8 cellular contexts compared by ENCODE assay signal in genomic region chr1:150151291-150152181, GRCh38. TPM values are rescaled to one million over a fixed set of nuclear protein-coding genes. Genes with fewer than 3 reads are reported as not detected.
DNase-seq lines count a peak whose midpoint lies in the region; TF ChIP-seq lines count a peak whose summit lies in the region.

No MANE protein-coding gene starts in this region.

- H3K27ac ChIP-seq in A673 (ENCODE audit: low read depth, low read length, poor library complexity, severe bottlenecking) = peak overlapping the region; percentile 96
- peak overlapping the region; percentile 86 for H3K27ac ChIP-seq in HL-60 (replicated peaks)
- H3K27ac ChIP-seq in rectal smooth muscle tissue (ENCODE audit: low read depth, low read length) = peak overlapping the region; percentile 96

- H3K4me3 ChIP-seq in A673 (ENCODE audit: low read depth, low read length, poor library complexity, severe bottlenecking) = peak overlapping the region; percentile 96
- peak overlapping the region; percentile 62 for H3K4me3 ChIP-seq in HL-60 (replicated peaks; ENCODE audit: insufficient read depth, low read length)
- H3K4me3 ChIP-seq in fibroblast of mammary gland (ENCODE audit: control insufficient read depth, low read depth, low read length) = peak overlapping the region; percentile 70
- H3K4me3 ChIP-seq in rectal smooth muscle tissue (ENCODE audit: low read length) = peak overlapping the region; percentile 91

- H3K9ac ChIP-seq in rectal smooth muscle tissue (ENCODE audit: low read length) = peak overlapping the region; percentile 97

- H3K36me3 ChIP-seq in A673 (ENCODE audit: insufficient read depth, low read length, poor library complexity, severe bottlenecking) = peaks cover 47% of the 10 kb centered on the region
- H3K36me3 ChIP-seq in rectal smooth muscle tissue (ENCODE audit: control insufficient read depth, insufficient read depth, low read length) = peaks cover 17% of the 10 kb centered on the region

- intact Hi-C loops in A673 (cut with micrococcal nuclease; ENCODE audit: unreplicated experiment) = no loop called here

- TF ChIP-seq CTCF in A673 (conservative IDR thresholded peaks at IDR 0.05; ENCODE audit: low read depth, low read length) (no peak), HL-60 (IDR thresholded peaks at IDR 0.05; ENCODE audit: insufficient read depth, low read length) (no peak), fibroblast of mammary gland (conservative IDR thresholded peaks at IDR 0.05; ENCODE audit: control insufficient read depth, insufficient read depth, low read depth, low read length) (no peak)

- CTCF ChIA-PET in A673 (lab: Charles Lee) = no interaction called here

- DNase-seq in A673 (ENCODE audit: low spot score) (no peak), HL-60 (ENCODE audit: low read depth in 1 of 2, low spot score in 1 of 2) (peak in 1 of 2 experiments; percentile 71), fibroblast of mammary gland (ENCODE audit: low read depth) (peak; percentile 58), inferior parietal cortex (ENCODE audit: extremely low spot score) (no peak), NCI-H748 treated with DMSO at 0.1 percent for 48 hours (lab: John Stamatoyannopoulos, UW) (no peak), OCI-M1 (lab: John Stamatoyannopoulos, UW) (no peak)
- DNase-seq in activated CD8-positive, alpha-beta memory T cell treated with anti-CD3 and anti-CD28 coated beads, Interleukin-2, amount 50 U/mL, for 48 hours = peak; percentile 79

- no peaks in the 10 kb centered on the region for H3K9me3 ChIP-seq in A673 (ENCODE audit: low read depth, low read length, poor library complexity, severe bottlenecking)

- H3K4me1 ChIP-seq in A673 (ENCODE audit: insufficient read depth, low read length, poor library complexity, severe bottlenecking) = peaks cover 23% of the 10 kb centered on the region
- H3K4me1 ChIP-seq in rectal smooth muscle tissue (ENCODE audit: control insufficient read depth, insufficient read depth, low read length) = peaks cover 39% of the 10 kb centered on the region

- TSS peak; percentile 29 for BruUV-seq in A673 (replicated peaks; lab: Mats Ljungman, UMichigan)

- POLR2A ChIA-PET in A673 (lab: Charles Lee; ENCODE audit: low non-redundant PET) = no interaction called here

- H3K27me3 ChIP-seq in A673 (replicated peaks; ENCODE audit: insufficient read depth, low read depth, low read length, poor library complexity) (no peaks in the 10 kb centered on the region), HL-60 (ENCODE audit: insufficient read depth, poor library complexity, severe bottlenecking) (no peaks in the 10 kb centered on the region), rectal smooth muscle tissue (ENCODE audit: control insufficient read depth, insufficient read depth, low read length) (peaks cover 5% of the 10 kb centered on the region)

RNA-seq across cellular contexts. Expression of gene PLEKHO1, which starts 1.8 kb away (rescaled TPM):
- 67.2 and 73.1 TPM in 2 replicates for total RNA-seq in A673 (2021)

Comparison
In these comparisons a context has a peak if more than half of its experiments do, and no peak if none do; other contexts are left out.
1. DNase-seq: peak in activated CD8-positive, alpha-beta memory T cell treated with anti-CD3 and anti-CD28 coated beads, Interleukin-2, amount 50 U/mL, for 48 hours (single experiment) and fibroblast of mammary gland (single experiment); none in A673 (single experiment), inferior parietal cortex (single experiment), NCI-H748 treated with DMSO at 0.1 percent for 48 hours (single experiment) and OCI-M1 (single experiment).
2. Peak in every context shown above with its lines, with median percentiles within 50 percentile points of each other: H3K27ac ChIP-seq and H3K4me3 ChIP-seq.